ENCODE assay signal across 1 cellular context in the genomic region with DNA sequence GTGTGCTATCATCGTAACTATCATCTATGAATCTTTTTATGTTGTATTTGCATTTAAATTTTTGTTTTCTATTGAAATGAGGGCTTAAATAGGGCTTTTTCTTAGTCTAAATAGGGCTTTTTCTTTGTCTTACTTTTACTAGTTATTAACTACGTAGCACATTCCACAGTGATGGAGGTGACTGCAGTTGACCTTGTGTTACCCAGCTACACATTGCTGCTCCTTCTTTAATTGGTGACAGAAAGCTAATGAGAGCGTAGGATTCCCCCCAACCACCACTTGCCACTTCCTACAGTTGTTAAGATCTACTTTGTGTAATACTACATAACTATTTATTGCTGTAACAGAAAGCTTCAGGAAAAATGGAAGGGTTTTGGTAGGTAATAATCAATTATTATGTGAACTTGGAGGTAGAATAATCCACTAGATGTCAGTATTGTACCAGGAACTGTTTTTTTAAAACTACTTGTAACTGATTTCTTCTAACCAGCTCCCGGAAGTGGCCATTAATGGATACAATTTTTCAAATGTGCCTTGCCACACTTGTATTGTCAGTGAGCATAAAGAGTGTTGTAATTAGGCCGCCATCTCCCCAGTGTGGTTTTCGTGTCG.
TF ChIP-seq lines count a peak whose summit lies in the region.

No MANE protein-coding gene starts in this region.

TF ChIP-seq in HepG2, 621 proteins besides CTCF, POLR2A, EP300 and RAD21:
- TF ChIP-seq, protein P1, sequence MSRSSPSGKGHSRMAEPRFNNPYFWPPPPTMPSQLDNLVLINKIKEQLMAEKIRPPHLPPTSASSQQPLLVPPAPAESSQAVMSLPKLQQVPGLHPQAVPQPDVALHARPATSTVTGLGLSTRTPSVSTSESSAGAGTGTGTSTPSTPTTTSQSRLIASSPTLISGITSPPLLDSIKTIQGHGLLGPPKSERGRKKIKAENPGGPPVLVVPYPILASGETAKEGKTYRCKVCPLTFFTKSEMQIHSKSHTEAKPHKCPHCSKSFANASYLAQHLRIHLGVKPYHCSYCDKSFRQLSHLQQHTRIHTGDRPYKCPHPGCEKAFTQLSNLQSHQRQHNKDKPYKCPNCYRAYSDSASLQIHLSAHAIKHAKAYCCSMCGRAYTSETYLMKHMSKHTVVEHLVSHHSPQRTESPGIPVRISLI (CRISPR knock-in tag; IDR thresholded peaks at IDR 0.05; ENCODE audit: borderline replicate concordance) = 0 out of 2 replicates have a peak, but pooled peaks have one; percentile 16
- TF ChIP-seq NCOA1 (CRISPR knock-in tag; IDR thresholded peaks at IDR 0.05) = no peak
- TF ChIP-seq MTA1 (CRISPR knock-in tag; IDR thresholded peaks at IDR 0.05; ENCODE audit: borderline replicate concordance) = no peak
- TF ChIP-seq STAG1 (CRISPR knock-in tag; IDR thresholded peaks at IDR 0.05) = peak; percentile 43
- TF ChIP-seq, protein P2, sequence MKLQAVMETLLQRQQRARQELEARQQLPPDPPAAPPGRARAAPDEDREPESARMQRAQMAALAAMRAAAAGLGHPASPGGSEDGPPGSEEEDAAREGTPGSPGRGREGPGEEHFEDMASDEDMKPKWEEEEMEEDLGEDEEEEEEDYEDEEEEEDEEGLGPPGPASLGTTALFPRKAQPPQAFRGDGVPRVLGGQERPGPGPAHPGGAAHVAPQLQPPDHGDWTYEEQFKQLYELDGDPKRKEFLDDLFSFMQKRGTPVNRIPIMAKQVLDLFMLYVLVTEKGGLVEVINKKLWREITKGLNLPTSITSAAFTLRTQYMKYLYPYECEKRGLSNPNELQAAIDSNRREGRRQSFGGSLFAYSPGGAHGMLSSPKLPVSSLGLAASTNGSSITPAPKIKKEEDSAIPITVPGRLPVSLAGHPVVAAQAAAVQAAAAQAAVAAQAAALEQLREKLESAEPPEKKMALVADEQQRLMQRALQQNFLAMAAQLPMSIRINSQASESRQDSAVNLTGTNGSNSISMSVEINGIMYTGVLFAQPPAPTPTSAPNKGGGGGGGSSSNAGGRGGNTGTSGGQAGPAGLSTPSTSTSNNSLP (IDR thresholded peaks at IDR 0.05; ENCODE audit: low read depth, low read length) = 0 out of 2 replicates have a peak, but pooled peaks have one; percentile 22
